8 cellular contexts compared by ENCODE assay signal in the genomic region with DNA sequence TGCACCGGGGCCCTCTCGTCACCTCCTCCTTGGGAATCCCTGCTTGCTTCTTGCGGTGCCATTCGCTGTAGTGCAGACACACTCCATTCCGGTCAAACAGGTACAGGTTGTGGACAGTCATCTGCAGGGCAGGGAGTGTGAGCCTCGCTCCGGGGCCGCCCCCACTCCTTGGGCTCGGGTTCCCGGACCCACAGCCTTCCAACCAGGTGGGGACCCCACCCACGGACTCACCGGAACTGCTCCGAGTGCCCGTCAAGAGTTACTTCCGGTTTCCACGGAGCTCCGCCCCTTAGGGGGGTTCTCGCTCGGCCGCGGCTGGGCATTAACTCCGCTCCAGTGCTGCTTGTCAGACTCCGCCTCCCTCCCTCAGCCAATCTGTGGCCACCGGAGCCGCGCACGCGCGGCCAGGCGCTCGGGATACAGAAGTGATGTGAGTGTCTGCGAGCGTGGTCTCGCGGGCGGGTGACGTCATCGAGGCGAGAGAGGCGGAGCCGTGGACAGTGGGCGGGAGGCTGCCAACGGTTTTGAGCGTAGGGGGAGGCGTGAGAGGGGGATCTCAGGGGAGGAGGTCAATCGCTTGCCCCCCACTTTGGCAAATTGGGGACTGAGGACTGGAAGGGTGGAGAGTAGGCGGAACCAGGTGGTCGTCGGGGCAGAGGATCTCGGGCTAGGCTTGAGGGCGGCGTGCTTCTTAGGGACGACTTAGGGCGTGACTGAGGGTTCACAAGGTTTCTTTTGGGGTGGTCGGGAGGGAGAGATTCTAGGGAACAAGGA. TPM values are rescaled to one million over a fixed set of nuclear protein-coding genes. Genes with fewer than 3 reads are reported as not detected.
DNase-seq lines count a peak whose midpoint lies in the region; ATAC-seq, FAIRE-seq and TF ChIP-seq lines count a peak whose summit lies in the region.

A gene with protein sequence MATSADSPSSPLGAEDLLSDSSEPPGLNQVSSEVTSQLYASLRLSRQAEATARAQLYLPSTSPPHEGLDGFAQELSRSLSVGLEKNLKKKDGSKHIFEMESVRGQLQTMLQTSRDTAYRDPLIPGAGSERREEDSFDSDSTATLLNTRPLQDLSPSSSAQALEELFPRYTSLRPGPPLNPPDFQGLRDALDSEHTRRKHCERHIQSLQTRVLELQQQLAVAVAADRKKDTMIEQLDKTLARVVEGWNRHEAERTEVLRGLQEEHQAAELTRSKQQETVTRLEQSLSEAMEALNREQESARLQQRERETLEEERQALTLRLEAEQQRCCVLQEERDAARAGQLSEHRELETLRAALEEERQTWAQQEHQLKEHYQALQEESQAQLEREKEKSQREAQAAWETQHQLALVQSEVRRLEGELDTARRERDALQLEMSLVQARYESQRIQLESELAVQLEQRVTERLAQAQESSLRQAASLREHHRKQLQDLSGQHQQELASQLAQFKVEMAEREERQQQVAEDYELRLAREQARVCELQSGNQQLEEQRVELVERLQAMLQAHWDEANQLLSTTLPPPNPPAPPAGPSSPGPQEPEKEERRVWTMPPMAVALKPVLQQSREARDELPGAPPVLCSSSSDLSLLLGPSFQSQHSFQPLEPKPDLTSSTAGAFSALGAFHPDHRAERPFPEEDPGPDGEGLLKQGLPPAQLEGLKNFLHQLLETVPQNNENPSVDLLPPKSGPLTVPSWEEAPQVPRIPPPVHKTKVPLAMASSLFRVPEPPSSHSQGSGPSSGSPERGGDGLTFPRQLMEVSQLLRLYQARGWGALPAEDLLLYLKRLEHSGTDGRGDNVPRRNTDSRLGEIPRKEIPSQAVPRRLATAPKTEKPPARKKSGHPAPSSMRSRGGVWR (plus strand): TSS at position 498 of the 774 bp plus-strand sequence. CDS start 874 bp downstream, outside the sequence.
A gene with protein sequence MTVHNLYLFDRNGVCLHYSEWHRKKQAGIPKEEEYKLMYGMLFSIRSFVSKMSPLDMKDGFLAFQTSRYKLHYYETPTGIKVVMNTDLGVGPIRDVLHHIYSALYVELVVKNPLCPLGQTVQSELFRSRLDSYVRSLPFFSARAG (minus strand): TSS at position 238 of the 774 bp plus-strand sequence. CDS start 117 bp downstream, at position 121.

- peak within 1 kb of the TSS; percentile 95 for H3K4me3 ChIP-seq in WERI-Rb-1 (ENCODE audit: low read depth, low read length)
- H3K4me3 ChIP-seq in mammary epithelial cell (replicated peaks in 1 of 3; ENCODE audit: insufficient read depth in 1 of 3, low read depth in 2 of 3, low read length in 3 of 3), result peak within 1 kb of the TSS; percentile 70 to 94 (median 87)
- H3K4me3 ChIP-seq in iPS-20b (ENCODE audit: low read length), result peak within 1 kb of the TSS; percentile 92
- H3K4me3 ChIP-seq in small intestine (ENCODE audit: low read depth in 1 of 2, low read length in 2 of 2), result peak within 1 kb of the TSS; percentile 55 to 61

- CTCF ChIA-PET in mammary epithelial cell (lab: Charles Lee; ENCODE audit: low non-redundant PET), result interaction anchor here (0.6 to 1.8 kb wide), 4 partner anchors 16 to 550 kb away, joined by 3 to 6 read pairs (median 4); a partner anchor contains a TSS

- H3K4me1 ChIP-seq in mammary epithelial cell (ENCODE audit: insufficient read depth, low read length) (peaks cover 16% of the 10 kb centered on the region), iPS-20b (ENCODE audit: insufficient read depth, low read length) (peaks cover 7% of the 10 kb centered on the region; the same call in 1 of the 2 replicates), small intestine (ENCODE audit: control insufficient read depth in 2 of 2, insufficient read depth in 1 of 2, low read depth in 1 of 2, low read length in 1 of 2) (peaks cover 0 to 13% of the 10 kb centered on the region in 2 donors)

- peak within 1 kb of the TSS; percentile 98 for H2AFZ ChIP-seq in mammary epithelial cell (ENCODE audit: low read depth, low read length)

- TF ChIP-seq CTCF in WERI-Rb-1 (IDR thresholded peaks at IDR 0.05; ENCODE audit: low read depth, low read length) (no peak), mammary epithelial cell (conservative IDR thresholded peaks at IDR 0.05 in 1 of 2, IDR thresholded peaks at IDR 0.05 in 1 of 2; ENCODE audit: extremely low read depth in 1 of 2, insufficient read depth in 1 of 2, low read depth in 1 of 2, low read length in 2 of 2) (no peak)

- H3K36me3 ChIP-seq in WERI-Rb-1 (peaks cover 37% of the 10 kb centered on the region), mammary epithelial cell (ENCODE audit: insufficient read depth, low read length) (peaks cover 3% of the 10 kb centered on the region), iPS-20b (ENCODE audit: insufficient read depth, low read depth, low read length) (peaks cover 22% of the 10 kb centered on the region), small intestine (ENCODE audit: control insufficient read depth in 2 of 2, insufficient read depth in 2 of 2, low read length in 2 of 2) (peaks cover 1 to 6% of the 10 kb centered on the region in 2 donors)

- no peaks in the 10 kb centered on the region for H3K27me3 ChIP-seq in WERI-Rb-1 (ENCODE audit: insufficient read depth, low read depth, severe bottlenecking)
- H3K27me3 ChIP-seq in mammary epithelial cell (ENCODE audit: insufficient read depth, low read length), result no peaks in the 10 kb centered on the region
- H3K27me3 ChIP-seq in iPS-20b (ENCODE audit: insufficient read depth, low read length), result peaks cover 27% of the 10 kb centered on the region
- no peaks in the 10 kb centered on the region for H3K27me3 ChIP-seq in small intestine (ENCODE audit: control insufficient read depth in 2 of 2, insufficient read depth in 2 of 2, low read length in 2 of 2)

- DNase-seq in ACHN (peak; percentile 99), NCI-H2227 (lab: John Stamatoyannopoulos, UW; ENCODE audit: unreplicated experiment) (peak; percentile 97), WERI-Rb-1 (peak; percentile 99), mammary epithelial cell (peak; percentile 99), small intestine (peak; percentile 99)

- peak within 1 kb of the TSS; percentile 88 for H3K9ac ChIP-seq in mammary epithelial cell (ENCODE audit: insufficient read depth, low read length)
- H3K9ac ChIP-seq in iPS-20b (ENCODE audit: low read depth, low read length), result peak within 1 kb of the TSS; percentile 86

- in situ Hi-C loops in ACHN (cut with HindIII; ENCODE audit: low pct_ligation_motif_present, low pct_unique_long_range_greater_than_20kb, low sequenced_read_pairs) (no loop called here), mammary epithelial cell (cut with MboI; ENCODE audit: low sequenced_read_pairs in 2 of 2) (no loop called here)

- H4K20me1 ChIP-seq in mammary epithelial cell (ENCODE audit: insufficient read depth, low read length), result no peaks in the 10 kb centered on the region

- no peaks in the 10 kb centered on the region for H3K9me3 ChIP-seq in WERI-Rb-1 (ENCODE audit: severe bottlenecking)
- no peaks in the 10 kb centered on the region for H3K9me3 ChIP-seq in mammary epithelial cell (replicated peaks; ENCODE audit: insufficient read depth, low read length)
- H3K9me3 ChIP-seq in iPS-20b (ENCODE audit: insufficient read depth, low read depth, low read length), result no peaks in the 10 kb centered on the region
- H3K9me3 ChIP-seq in small intestine (ENCODE audit: control insufficient read depth, low read depth), result no peaks in the 10 kb centered on the region

- ATAC-seq in GM18873 (IDR thresholded peaks at IDR 0.05; ENCODE audit: low FRiP score, unreplicated experiment) (peak; percentile 90), HG03139 (IDR thresholded peaks at IDR 0.05; ENCODE audit: unreplicated experiment) (peak; percentile 93)

- H3K4me2 ChIP-seq in mammary epithelial cell (ENCODE audit: insufficient read depth, low read depth, low read length), result peak within 1 kb of the TSS; percentile 93

- WGBS in mammary epithelial cell (ENCODE audit: low coverage, missing lambda C conversion rate), result under 1% methylated on average over 30 of the region's 55 CpGs
- WGBS in small intestine, 3 donors, result 0% methylated on average over 51 to 55 of the region's 55 CpGs

- intact Hi-C loops in mammary epithelial cell (cut with micrococcal nuclease), result loop anchor here (1.0 to 2.0 kb wide), 4 partner anchors 17 to 125 kb away; no protein-coding TSS in a partner anchor

- peaks cover 52% of the 10 kb centered on the region for H3K79me2 ChIP-seq in mammary epithelial cell (ENCODE audit: insufficient read depth, low read length)

- no peak for FAIRE-seq in small intestine (lab: Jason Lieb, UNC)

- dilution Hi-C loops in mammary epithelial cell (cut with HindIII; ENCODE audit: low sequenced_read_pairs), result loop anchor here (10.0 kb wide), 1 partner anchor 303 kb away; no protein-coding TSS in a partner anchor

- no TSS peak for BruUV-seq in mammary epithelial cell (replicated peaks; lab: Mats Ljungman, UMichigan)

- peak within 1 kb of the TSS; percentile 91 for H3K27ac ChIP-seq in WERI-Rb-1
- peak within 1 kb of the TSS; percentile 85 for H3K27ac ChIP-seq in mammary epithelial cell (ENCODE audit: insufficient read depth, low read depth, low read length)
- H3K27ac ChIP-seq in iPS-20b (ENCODE audit: low read length), result no peak within 1 kb of the TSS
- H3K27ac ChIP-seq in small intestine (ENCODE audit: low read depth in 1 of 2, low read length in 1 of 2), result peak within 1 kb of the TSS; percentile 56 to 78

RNA-seq across cellular contexts. Expression of the first gene that starts in this region (rescaled TPM):
- 10 to 100 TPM; 20.3 to 38.4 TPM for total RNA-seq in mammary epithelial cell
- polyA plus RNA-seq in mammary epithelial cell (19.3 TPM), small intestine (10 to 100 TPM; 18.4 to 24.4 (median 23.7) TPM)
- 82.2 TPM for polyA minus RNA-seq in mammary epithelial cell

RNA-seq across cellular contexts. Expression of the second gene that starts in this region (rescaled TPM):
- total RNA-seq in mammary epithelial cell, result 100 to 1,000 TPM in 1 of 2 donors, 10 to 100 TPM in 1; 43.3 to 174 TPM
- polyA plus RNA-seq in mammary epithelial cell (339 TPM), small intestine (100 to 1,000 TPM; 104 to 152 (median 132) TPM)
- polyA minus RNA-seq in mammary epithelial cell, result 323 TPM
